Comparison of ENCODE assay signal across 2 cellular contexts in the genomic region with DNA sequence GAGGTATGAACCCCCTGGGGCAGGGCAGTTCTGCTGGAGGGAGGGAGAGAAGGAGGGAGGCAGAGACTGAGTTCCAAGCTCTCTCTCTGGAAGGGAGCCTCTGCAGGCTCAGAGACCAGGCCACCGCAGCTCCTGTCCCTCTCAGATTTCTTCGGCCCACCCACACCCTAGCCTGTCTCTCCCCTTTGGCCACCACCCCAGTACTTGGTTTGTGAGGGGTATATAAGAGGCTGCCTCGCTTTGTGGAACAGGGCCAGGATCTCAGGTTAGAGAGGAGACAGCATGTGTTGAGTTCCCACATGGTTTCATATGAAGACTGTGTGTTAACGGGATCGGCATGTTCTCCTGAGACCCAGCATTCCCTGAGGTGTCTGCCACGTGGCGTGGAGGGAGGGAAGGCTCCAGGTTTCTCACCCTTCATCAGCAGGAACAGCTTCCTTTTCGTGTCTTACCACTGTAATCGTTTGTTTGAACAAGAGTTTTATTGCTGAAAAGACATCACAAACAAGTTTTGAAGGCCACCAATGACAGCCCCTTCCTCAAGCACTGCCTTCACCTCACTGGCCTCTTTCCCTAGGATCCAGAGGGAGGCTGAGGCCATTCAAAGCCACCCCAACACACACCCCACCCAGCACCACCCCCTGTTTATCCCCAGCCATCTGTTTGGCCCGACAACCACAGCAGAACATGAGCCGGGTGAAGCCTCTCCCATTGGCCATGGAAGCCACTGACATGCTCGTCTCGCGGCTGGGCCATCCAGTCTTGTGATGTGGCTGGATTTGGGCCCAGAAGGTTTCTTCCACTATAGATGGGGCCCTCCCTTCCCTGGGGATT.
TF ChIP-seq lines count a peak whose summit lies in the region.

No MANE protein-coding gene starts in this region.

TF ChIP-seq in A549, 52 proteins besides CTCF, POLR2A, EP300 and RAD21:
- TF ChIP-seq NPAS2 (CRISPR knock-in tag; IDR thresholded peaks at IDR 0.05; ENCODE audit: borderline replicate concordance) (peak; percentile 45; the same call in 1 of the 2 replicates), RARB (CRISPR knock-in tag; IDR thresholded peaks at IDR 0.05) (peak; percentile 64; the same call in 1 of the 2 replicates), RFX5 (IDR thresholded peaks at IDR 0.05) (no peak), CBX8 (IDR thresholded peaks at IDR 0.05) (no peak), RCOR1 (IDR thresholded peaks at IDR 0.05; ENCODE audit: low read depth, low read length) (no peak), FOSL2 (IDR thresholded peaks at IDR 0.05) (no peak), FOSL2 (CRISPR knock-in tag; IDR thresholded peaks at IDR 0.05) (peak; percentile 34; the same call in 1 of the 2 replicates), EHF (CRISPR knock-in tag; IDR thresholded peaks at IDR 0.05) (peak; percentile 99), GATA3 (IDR thresholded peaks at IDR 0.05; ENCODE audit: borderline replicate concordance) (peak; percentile 42; the same call in 1 of the 2 replicates), TP53 (CRISPR knock-in tag; IDR thresholded peaks at IDR 0.05) (peak; percentile 81), CBX2 (IDR thresholded peaks at IDR 0.05; ENCODE audit: borderline replicate concordance, low read depth) (no peak), KDM1A (IDR thresholded peaks at IDR 0.05; ENCODE audit: low read depth) (no peak), SREBF2 (IDR thresholded peaks at IDR 0.05) (no peak), ESRRA (IDR thresholded peaks at IDR 0.05; ENCODE audit: borderline replicate concordance, low read length) (no peak), TFCP2L1 (CRISPR knock-in tag; IDR thresholded peaks at IDR 0.05) (peak; percentile 57; the same call in 1 of the 2 replicates), FOXS1 (CRISPR knock-in tag; IDR thresholded peaks at IDR 0.05) (peak; percentile 92), MYC (IDR thresholded peaks at IDR 0.05; ENCODE audit: borderline replicate concordance, low read length) (peak; percentile 54; the same call in 1 of the 2 replicates), CEBPB (IDR thresholded peaks at IDR 0.05) (no peak), ZNF302 (CRISPR knock-in tag; IDR thresholded peaks at IDR 0.05) (peak; percentile 93), FOSB (CRISPR knock-in tag; IDR thresholded peaks at IDR 0.05) (peak; percentile 88), HOXB13 (CRISPR knock-in tag; IDR thresholded peaks at IDR 0.05; ENCODE audit: low read depth) (peak; percentile 96), ZSCAN20 (CRISPR knock-in tag; IDR thresholded peaks at IDR 0.05) (peak; percentile 96), ZFP36 (IDR thresholded peaks at IDR 0.05; ENCODE audit: borderline replicate concordance, partially characterized antibody) (no peak), CHD4 (IDR thresholded peaks at IDR 0.05; ENCODE audit: borderline replicate concordance) (no peak), KDM5A (IDR thresholded peaks at IDR 0.05) (no peak), HOXB5 (CRISPR knock-in tag; IDR thresholded peaks at IDR 0.05) (peak; percentile 94), HEYL (CRISPR knock-in tag; IDR thresholded peaks at IDR 0.05) (peak; percentile 97)
- TF ChIP-seq, protein P1, sequence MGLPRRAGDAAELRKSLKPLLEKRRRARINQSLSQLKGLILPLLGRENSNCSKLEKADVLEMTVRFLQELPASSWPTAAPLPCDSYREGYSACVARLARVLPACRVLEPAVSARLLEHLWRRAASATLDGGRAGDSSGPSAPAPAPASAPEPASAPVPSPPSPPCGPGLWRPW (IDR thresholded peaks at IDR 0.05): no peak
- TF ChIP-seq, protein P2, sequence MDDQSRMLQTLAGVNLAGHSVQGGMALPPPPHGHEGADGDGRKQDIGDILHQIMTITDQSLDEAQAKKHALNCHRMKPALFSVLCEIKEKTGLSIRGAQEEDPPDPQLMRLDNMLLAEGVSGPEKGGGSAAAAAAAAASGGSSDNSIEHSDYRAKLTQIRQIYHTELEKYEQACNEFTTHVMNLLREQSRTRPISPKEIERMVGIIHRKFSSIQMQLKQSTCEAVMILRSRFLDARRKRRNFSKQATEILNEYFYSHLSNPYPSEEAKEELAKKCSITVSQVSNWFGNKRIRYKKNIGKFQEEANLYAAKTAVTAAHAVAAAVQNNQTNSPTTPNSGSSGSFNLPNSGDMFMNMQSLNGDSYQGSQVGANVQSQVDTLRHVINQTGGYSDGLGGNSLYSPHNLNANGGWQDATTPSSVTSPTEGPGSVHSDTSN (IDR thresholded peaks at IDR 0.05): no peak
- TF ChIP-seq, protein P3, sequence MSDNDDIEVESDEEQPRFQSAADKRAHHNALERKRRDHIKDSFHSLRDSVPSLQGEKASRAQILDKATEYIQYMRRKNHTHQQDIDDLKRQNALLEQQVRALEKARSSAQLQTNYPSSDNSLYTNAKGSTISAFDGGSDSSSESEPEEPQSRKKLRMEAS (IDR thresholded peaks at IDR 0.05): peak; percentile 97
- TF ChIP-seq, protein P4, sequence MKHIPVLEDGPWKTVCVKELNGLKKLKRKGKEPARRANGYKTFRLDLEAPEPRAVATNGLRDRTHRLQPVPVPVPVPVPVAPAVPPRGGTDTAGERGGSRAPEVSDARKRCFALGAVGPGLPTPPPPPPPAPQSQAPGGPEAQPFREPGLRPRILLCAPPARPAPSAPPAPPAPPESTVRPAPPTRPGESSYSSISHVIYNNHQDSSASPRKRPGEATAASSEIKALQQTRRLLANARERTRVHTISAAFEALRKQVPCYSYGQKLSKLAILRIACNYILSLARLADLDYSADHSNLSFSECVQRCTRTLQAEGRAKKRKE (CRISPR knock-in tag; IDR thresholded peaks at IDR 0.05; ENCODE audit: low read depth): peak; percentile 96
- TF ChIP-seq, protein P5, sequence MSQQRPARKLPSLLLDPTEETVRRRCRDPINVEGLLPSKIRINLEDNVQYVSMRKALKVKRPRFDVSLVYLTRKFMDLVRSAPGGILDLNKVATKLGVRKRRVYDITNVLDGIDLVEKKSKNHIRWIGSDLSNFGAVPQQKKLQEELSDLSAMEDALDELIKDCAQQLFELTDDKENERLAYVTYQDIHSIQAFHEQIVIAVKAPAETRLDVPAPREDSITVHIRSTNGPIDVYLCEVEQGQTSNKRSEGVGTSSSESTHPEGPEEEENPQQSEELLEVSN (IDR thresholded peaks at IDR 0.05; ENCODE audit: borderline replicate concordance, low read depth): peak; percentile 96

TF ChIP-seq in IMR-90, 13 proteins besides CTCF, POLR2A, EP300 and RAD21:
- TF ChIP-seq, protein P6, sequence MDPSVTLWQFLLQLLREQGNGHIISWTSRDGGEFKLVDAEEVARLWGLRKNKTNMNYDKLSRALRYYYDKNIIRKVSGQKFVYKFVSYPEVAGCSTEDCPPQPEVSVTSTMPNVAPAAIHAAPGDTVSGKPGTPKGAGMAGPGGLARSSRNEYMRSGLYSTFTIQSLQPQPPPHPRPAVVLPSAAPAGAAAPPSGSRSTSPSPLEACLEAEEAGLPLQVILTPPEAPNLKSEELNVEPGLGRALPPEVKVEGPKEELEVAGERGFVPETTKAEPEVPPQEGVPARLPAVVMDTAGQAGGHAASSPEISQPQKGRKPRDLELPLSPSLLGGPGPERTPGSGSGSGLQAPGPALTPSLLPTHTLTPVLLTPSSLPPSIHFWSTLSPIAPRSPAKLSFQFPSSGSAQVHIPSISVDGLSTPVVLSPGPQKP (IDR thresholded peaks at IDR 0.05; ENCODE audit: borderline replicate concordance, low read depth, low read length): no peak
- no peak for TF ChIP-seq CEBPB (IDR thresholded peaks at IDR 0.05; ENCODE audit: low read depth, low read length)
- TF ChIP-seq CHD1 (IDR thresholded peaks at IDR 0.05; ENCODE audit: low read depth, low read length): no peak
